8 cellular contexts compared by ENCODE assay signal in the genomic region with DNA sequence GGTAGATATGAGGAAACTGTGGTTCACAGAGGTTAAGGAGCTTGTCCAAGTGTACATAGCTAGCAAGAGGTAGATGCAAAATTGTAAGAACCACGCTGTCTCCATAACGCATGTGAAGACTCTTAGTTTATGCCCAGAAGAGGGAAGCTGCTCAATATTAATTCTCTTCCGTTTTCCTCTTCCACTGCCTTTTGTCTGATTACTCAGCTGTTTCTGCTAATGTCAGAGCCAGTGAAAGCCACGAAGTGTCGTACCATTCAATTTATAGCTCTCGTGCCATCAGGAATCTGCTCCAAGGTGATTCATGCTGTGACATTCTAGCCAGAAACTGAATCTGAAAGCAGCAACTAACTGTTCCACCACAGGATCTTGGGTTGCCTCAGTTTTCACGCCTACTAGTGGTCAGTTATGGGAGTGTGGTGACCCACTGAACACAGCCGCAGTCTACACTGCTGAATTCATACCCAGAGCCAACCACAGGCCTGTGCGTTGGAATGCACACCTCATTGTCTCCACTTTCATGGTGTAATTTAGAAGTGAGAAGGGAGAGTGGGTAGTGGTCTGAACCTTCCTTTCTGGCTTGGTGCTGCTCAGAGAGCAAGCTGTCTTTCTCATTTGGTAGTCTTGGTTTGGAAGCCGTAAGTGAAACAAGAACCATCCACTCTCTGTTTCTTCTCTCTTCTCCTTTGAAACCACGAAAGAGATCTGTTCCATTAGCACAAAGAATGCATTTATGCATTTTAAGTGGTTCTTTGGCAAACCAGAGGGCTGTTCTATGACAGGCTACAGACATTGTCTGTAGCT.
A peak's percentile ranks its signal among the peaks of the same experiment; 100 is the strongest.
DNase-seq lines count a peak whose midpoint lies in the region; ATAC-seq and TF ChIP-seq lines count a peak whose summit lies in the region.

No MANE protein-coding gene starts in this region.

- DNase-seq in GM10266 (ENCODE audit: extremely low spot score): peak; percentile 48
- DNase-seq in GM23248: peak; percentile 93
- DNase-seq in WTC11 (ENCODE audit: low spot score): peak; percentile 63
- DNase-seq in chondrocyte (ENCODE audit: low spot score): no peak
- peak; percentile 27 to 88 for DNase-seq in lower leg skin (ENCODE audit: low spot score in 2 of 2)
- peak; percentile 17 for DNase-seq in stimulated activated CD8-positive, alpha-beta memory T cell treated with anti-CD3 and anti-CD28 coated beads, Interleukin-15, amount 100 ng/mL, for 1 hour (ENCODE audit: low read depth)
- DNase-seq in NCI-H510A (lab: John Stamatoyannopoulos, UW): no peak

- peak overlapping the region; percentile 54 for H3K4me2 ChIP-seq in GM23248 (ENCODE audit: unreplicated experiment)
- peak overlapping the region; percentile 77 for H3K4me2 ChIP-seq in KMS-11

- H3K36me3 Mint-ChIP-seq in WTC11 (no peaks in the 10 kb centered on the region), chondrocyte (ENCODE audit: low read depth) (no peaks in the 10 kb centered on the region)

- CTCF ChIA-PET in WTC11 (lab: Charles Lee): interaction anchor here (0.6 to 1.3 kb wide), 5 partner anchors 12 to 675 kb away, joined by 3 to 4 read pairs (median 3); a partner anchor contains a TSS

- H3K36me3 ChIP-seq in GM23248 (ENCODE audit: low read depth): no peaks in the 10 kb centered on the region
- no peaks in the 10 kb centered on the region for H3K36me3 ChIP-seq in KMS-11 (ENCODE audit: insufficient read depth)

- H3K27ac ChIP-seq in GM23248 (peak overlapping the region; percentile 41), KMS-11 (no peak overlapping the region; the same call in 1 of the 2 replicates)

- H3F3A ChIP-seq in GM23248 (ENCODE audit: insufficient read depth): peaks cover 8% of the 10 kb centered on the region

- H3K27me3 ChIP-seq in GM23248 (replicated peaks; ENCODE audit: insufficient read depth): no peaks in the 10 kb centered on the region
- peaks cover 42% of the 10 kb centered on the region; the same call in 1 of the 2 replicates for H3K27me3 ChIP-seq in KMS-11 (ENCODE audit: insufficient read depth, low read depth)

- H3K27ac Mint-ChIP-seq in WTC11 (peak overlapping the region; percentile 34; the same call in 1 of the 2 replicates), chondrocyte (ENCODE audit: unreplicated experiment) (peak overlapping the region; percentile 45)

- H3K4me3 Mint-ChIP-seq in WTC11 (no peak overlapping the region), chondrocyte (ENCODE audit: unreplicated experiment) (no peak overlapping the region)

- H3K27me3 Mint-ChIP-seq in WTC11 (ENCODE audit: low read depth): no peaks in the 10 kb centered on the region
- H3K27me3 Mint-ChIP-seq in chondrocyte (ENCODE audit: low read depth): no peaks in the 10 kb centered on the region

- intact Hi-C loops in lower leg skin (cut with DNase I; ENCODE audit: low total_unique reads): no loop called here

- TF ChIP-seq CTCF in GM10266 (IDR thresholded peaks at IDR 0.05; ENCODE audit: control insufficient read depth, insufficient read depth, low read depth, missing control alignments) (peak; percentile 63), KMS-11 (conservative IDR thresholded peaks at IDR 0.05; ENCODE audit: low read depth, low read length) (peak; percentile 96), WTC11 (IDR thresholded peaks at IDR 0.05) (peak; percentile 54; the same call in 1 of the 2 replicates), chondrocyte (IDR thresholded peaks at IDR 0.05) (peak; percentile 82), lower leg skin (IDR thresholded peaks at IDR 0.05) (no peak)

- H3K9ac ChIP-seq in GM23248: no peak overlapping the region
- H3K9ac ChIP-seq in KMS-11: no peak overlapping the region

- peak; percentile 100 for ATAC-seq in WTC11

- TF ChIP-seq POLR2A in lower leg skin (IDR thresholded peaks at IDR 0.05): no peak

- WGBS in GM23248 (ENCODE audit: low coverage in 1 of 2, low lambda C conversion rate in 2 of 2, missing lambda C conversion rate in 2 of 2), 2 experiments: 19 to 26% methylated on average over 11 of the region's 11 CpGs
- 37 to 40% methylated on average over 11 of the region's 11 CpGs for WGBS in lower leg skin, 2 donors

- POLR2A ChIA-PET in WTC11 (lab: Charles Lee): no interaction called here

- H3K79me2 ChIP-seq in GM23248 (ENCODE audit: insufficient read depth) (no peaks in the 10 kb centered on the region), KMS-11 (ENCODE audit: insufficient read depth, low read depth) (no peaks in the 10 kb centered on the region)

- in situ Hi-C loops in GM23248 (cut with MboI): no loop called here

- H3K4me1 ChIP-seq in GM23248 (ENCODE audit: insufficient read depth) (peaks cover 4% of the 10 kb centered on the region; the same call in 1 of the 2 replicates), KMS-11 (ENCODE audit: low read depth, poor library complexity, severe bottlenecking) (peaks cover 20% of the 10 kb centered on the region)

- peak overlapping the region; percentile 37 for H3K4me3 ChIP-seq in GM23248
- H3K4me3 ChIP-seq in KMS-11 (IDR thresholded peaks at IDR 0.05; ENCODE audit: insufficient read depth, low read depth, low read length): no peak overlapping the region
- H3K4me3 ChIP-seq in lower leg skin (ENCODE audit: low read depth, poor library complexity, severe bottlenecking): no peak overlapping the region

- H2AFZ ChIP-seq in GM23248 (peak overlapping the region; percentile 72), KMS-11 (ENCODE audit: low read depth) (0 out of 2 replicates have a peak overlapping the region, but pooled peaks have one; percentile 9)

- H3K9me3 Mint-ChIP-seq in WTC11 (peaks cover 3% of the 10 kb centered on the region; the same call in 1 of the 2 replicates), chondrocyte (ENCODE audit: low read depth) (no peaks in the 10 kb centered on the region)

- H3K4me1 Mint-ChIP-seq in WTC11 (peaks cover 11% of the 10 kb centered on the region), chondrocyte (ENCODE audit: low read depth) (peaks cover 22% of the 10 kb centered on the region)

- H3K9me2 ChIP-seq in GM23248 (ENCODE audit: insufficient read depth): no peaks in the 10 kb centered on the region

- no peaks in the 10 kb centered on the region for H3K9me3 ChIP-seq in GM23248 (ENCODE audit: low read depth)

- no peaks in the 10 kb centered on the region for H4K20me1 ChIP-seq in GM23248 (ENCODE audit: insufficient read depth)
- H4K20me1 ChIP-seq in KMS-11 (ENCODE audit: insufficient read depth): no peaks in the 10 kb centered on the region

TF ChIP-seq in WTC11, 78 proteins besides CTCF, POLR2A, EP300 and RAD21:
- TF ChIP-seq ZNF219 (CRISPR knock-in tag; IDR thresholded peaks at IDR 0.05; ENCODE audit: borderline replicate concordance): no peak
- no peak for TF ChIP-seq ELF4 (CRISPR knock-in tag; IDR thresholded peaks at IDR 0.05; ENCODE audit: low read depth)
- TF ChIP-seq, protein P1, sequence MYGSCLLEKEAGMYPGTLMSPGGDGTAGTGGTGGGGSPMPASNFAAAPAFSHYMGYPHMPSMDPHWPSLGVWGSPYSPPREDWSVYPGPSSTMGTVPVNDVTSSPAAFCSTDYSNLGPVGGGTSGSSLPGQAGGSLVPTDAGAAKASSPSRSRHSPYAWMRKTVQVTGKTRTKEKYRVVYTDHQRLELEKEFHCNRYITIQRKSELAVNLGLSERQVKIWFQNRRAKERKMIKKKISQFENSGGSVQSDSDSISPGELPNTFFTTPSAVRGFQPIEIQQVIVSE (CRISPR knock-in tag; IDR thresholded peaks at IDR 0.05; ENCODE audit: borderline replicate concordance): no peak
- no peak for TF ChIP-seq FOXK1 (CRISPR knock-in tag; IDR thresholded peaks at IDR 0.05)
- TF ChIP-seq, protein P2, sequence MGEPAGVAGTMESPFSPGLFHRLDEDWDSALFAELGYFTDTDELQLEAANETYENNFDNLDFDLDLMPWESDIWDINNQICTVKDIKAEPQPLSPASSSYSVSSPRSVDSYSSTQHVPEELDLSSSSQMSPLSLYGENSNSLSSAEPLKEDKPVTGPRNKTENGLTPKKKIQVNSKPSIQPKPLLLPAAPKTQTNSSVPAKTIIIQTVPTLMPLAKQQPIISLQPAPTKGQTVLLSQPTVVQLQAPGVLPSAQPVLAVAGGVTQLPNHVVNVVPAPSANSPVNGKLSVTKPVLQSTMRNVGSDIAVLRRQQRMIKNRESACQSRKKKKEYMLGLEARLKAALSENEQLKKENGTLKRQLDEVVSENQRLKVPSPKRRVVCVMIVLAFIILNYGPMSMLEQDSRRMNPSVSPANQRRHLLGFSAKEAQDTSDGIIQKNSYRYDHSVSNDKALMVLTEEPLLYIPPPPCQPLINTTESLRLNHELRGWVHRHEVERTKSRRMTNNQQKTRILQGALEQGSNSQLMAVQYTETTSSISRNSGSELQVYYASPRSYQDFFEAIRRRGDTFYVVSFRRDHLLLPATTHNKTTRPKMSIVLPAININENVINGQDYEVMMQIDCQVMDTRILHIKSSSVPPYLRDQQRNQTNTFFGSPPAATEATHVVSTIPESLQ (CRISPR knock-in tag; IDR thresholded peaks at IDR 0.05): no peak
- TF ChIP-seq, protein P3, sequence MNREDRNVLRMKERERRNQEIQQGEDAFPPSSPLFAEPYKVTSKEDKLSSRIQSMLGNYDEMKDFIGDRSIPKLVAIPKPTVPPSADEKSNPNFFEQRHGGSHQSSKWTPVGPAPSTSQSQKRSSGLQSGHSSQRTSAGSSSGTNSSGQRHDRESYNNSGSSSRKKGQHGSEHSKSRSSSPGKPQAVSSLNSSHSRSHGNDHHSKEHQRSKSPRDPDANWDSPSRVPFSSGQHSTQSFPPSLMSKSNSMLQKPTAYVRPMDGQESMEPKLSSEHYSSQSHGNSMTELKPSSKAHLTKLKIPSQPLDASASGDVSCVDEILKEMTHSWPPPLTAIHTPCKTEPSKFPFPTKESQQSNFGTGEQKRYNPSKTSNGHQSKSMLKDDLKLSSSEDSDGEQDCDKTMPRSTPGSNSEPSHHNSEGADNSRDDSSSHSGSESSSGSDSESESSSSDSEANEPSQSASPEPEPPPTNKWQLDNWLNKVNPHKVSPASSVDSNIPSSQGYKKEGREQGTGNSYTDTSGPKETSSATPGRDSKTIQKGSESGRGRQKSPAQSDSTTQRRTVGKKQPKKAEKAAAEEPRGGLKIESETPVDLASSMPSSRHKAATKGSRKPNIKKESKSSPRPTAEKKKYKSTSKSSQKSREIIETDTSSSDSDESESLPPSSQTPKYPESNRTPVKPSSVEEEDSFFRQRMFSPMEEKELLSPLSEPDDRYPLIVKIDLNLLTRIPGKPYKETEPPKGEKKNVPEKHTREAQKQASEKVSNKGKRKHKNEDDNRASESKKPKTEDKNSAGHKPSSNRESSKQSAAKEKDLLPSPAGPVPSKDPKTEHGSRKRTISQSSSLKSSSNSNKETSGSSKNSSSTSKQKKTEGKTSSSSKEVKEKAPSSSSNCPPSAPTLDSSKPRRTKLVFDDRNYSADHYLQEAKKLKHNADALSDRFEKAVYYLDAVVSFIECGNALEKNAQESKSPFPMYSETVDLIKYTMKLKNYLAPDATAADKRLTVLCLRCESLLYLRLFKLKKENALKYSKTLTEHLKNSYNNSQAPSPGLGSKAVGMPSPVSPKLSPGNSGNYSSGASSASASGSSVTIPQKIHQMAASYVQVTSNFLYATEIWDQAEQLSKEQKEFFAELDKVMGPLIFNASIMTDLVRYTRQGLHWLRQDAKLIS (CRISPR knock-in tag; IDR thresholded peaks at IDR 0.05; ENCODE audit: borderline replicate concordance): no peak

Comparison
In these comparisons a context has a peak if more than half of its experiments do, and no peak if none do; other contexts are left out.
1. DNase-seq: peak in GM10266 (single experiment), GM23248 (single experiment), WTC11 (single experiment), lower leg skin (2 of 2) and stimulated activated CD8-positive, alpha-beta memory T cell treated with anti-CD3 and anti-CD28 coated beads, Interleukin-15, amount 100 ng/mL, for 1 hour (single experiment); none in chondrocyte (single experiment) and NCI-H510A (single experiment).
2. CTCF ChIP-seq: peak in GM10266 (single experiment), KMS-11 (single experiment), WTC11 (single experiment) and chondrocyte (single experiment); none in lower leg skin (0 of 3).